ENCODE assay signal across 20 cellular contexts in the genomic region with DNA sequence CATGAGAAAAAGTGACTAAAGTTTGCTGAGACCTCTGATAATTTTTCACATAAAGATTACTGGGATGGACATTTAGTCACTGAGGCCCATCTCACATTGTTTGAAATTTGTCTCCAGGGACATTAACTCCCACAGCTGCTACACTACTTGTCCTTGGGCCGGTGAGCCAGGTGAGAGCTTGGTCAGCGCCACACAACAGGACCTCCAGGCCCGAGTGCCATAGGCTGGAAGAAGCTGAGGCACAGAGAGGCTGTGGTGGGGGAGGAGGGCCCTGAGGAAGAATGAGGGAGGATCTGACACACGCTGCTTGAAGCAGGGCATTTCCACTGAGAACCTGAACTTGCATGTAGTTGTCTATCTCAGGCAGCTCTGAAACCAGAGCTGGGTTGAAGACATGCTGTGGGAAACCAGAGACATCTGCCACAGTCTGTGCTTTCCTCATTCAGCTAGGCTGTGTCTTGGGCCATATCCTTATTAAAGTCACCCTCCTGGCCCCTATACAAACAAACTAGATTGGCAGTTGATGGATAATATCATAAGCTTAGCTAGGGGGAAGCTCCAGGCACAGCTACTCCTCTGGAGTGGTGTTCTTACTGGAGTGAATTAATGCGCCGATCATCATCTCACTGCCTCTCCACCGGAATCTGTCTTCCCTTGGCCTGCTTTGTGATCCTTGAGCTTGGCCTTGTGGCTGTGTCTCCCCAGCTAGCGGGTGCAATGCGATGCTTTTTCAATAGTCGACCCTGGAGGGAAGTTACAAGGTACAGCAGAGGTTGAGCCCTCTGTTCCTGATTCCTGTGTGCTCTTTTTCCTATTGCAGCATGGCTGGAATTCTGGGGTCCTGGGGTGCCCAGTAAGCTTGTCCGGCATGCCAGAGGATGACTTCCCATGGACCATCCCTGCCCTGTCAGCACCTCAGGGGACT.
DNase-seq lines count a peak whose midpoint lies in the region; ATAC-seq and TF ChIP-seq lines count a peak whose summit lies in the region.
"Had no signal": no experiment of that assay in that cellular context is flagged by ENCODE, and none has a peak within 500 bp of the region (broad histone marks: within the 10 kb centered on the region; RNA-seq: fewer than 3 reads in every experiment).

No MANE protein-coding gene starts in this region.

- peak; percentile 8 for DNase-seq in activated CD8-positive, alpha-beta memory T cell treated with anti-CD3 and anti-CD28 coated beads, Interleukin-2, amount 50 U/mL, for 48 hours
- DNase-seq in activated CD8-positive, alpha-beta memory T cell treated with anti-CD3 and anti-CD28 coated beads for 24 hours, result no peak
- DNase-seq in NCI-H524 (lab: John Stamatoyannopoulos, UW) (peak; percentile 55 to 87), glutamatergic neuron (no peak), SIG-M5 (lab: John Stamatoyannopoulos, UW) (no peak)
- no peak for DNase-seq in activated naive CD4-positive, alpha-beta T cell (lab: John Stamatoyannopoulos, UW)
- no peak for DNase-seq in activated CD4-positive, alpha-beta T cell treated with anti-CD3 and anti-CD28 coated beads, Interleukin-2, amount 10 ng/mL, durations not matched to agents 7 days and 5 days
- DNase-seq: Caco-2; CD4-positive, alpha-beta T cell; EL; H7; IMR-90; NCI-H1105 treated with DMSO at 0.1 percent for 48 hours; NCI-H1694 treated with DMSO at 0.1 percent for 48 hours; NCI-H2107; NCI-H69; SW 1271 had no signal

- POLR2A ChIA-PET in activated CD4-positive, alpha-beta T cell treated with anti-CD3 and anti-CD28 coated beads, Interleukin-2, amount 10 ng/mL, durations not matched to agents 7 days and 5 days (lab: Charles Lee), result no interaction called here

- H3K27ac Mint-ChIP-seq in glutamatergic neuron (ENCODE audit: unreplicated experiment), result peak overlapping the region; percentile 13
- H3K27ac Mint-ChIP-seq in stimulated activated memory B cell treated with anti-CD40 and anti-IgM and Interleukin-4, amounts not matched to agents 10 μg/mL and 1 μg/mL and 100 μg/mL, for 72 hours, result no peak overlapping the region
- no peak overlapping the region for H3K27ac Mint-ChIP-seq in activated CD4-positive, alpha-beta T cell treated with anti-CD3 and anti-CD28 coated beads, Interleukin-2, amount 10 ng/mL, durations not matched to agents 7 days and 5 days
- H3K27ac Mint-ChIP-seq: CD4-positive, alpha-beta T cell had no signal

- peaks cover 1% of the 10 kb centered on the region for H3K9me3 Mint-ChIP-seq in glutamatergic neuron (ENCODE audit: unreplicated experiment)
- no peaks in the 10 kb centered on the region for H3K9me3 Mint-ChIP-seq in stimulated activated memory B cell treated with anti-CD40 and anti-IgM and Interleukin-4, amounts not matched to agents 10 μg/mL and 1 μg/mL and 100 μg/mL, for 72 hours
- H3K9me3 Mint-ChIP-seq in activated CD4-positive, alpha-beta T cell treated with anti-CD3 and anti-CD28 coated beads, Interleukin-2, amount 10 ng/mL, durations not matched to agents 7 days and 5 days, result no peaks in the 10 kb centered on the region
- H3K9me3 Mint-ChIP-seq: CD4-positive, alpha-beta T cell had no signal

- ATAC-seq in stimulated activated memory B cell treated with anti-CD40 and anti-IgM and Interleukin-4, amounts not matched to agents 10 μg/mL and 1 μg/mL and 100 μg/mL, for 72 hours, result peak; percentile 11
- ATAC-seq: A549, Right ventricle myocardium inferior had no signal

- TF ChIP-seq CTCF in glutamatergic neuron (IDR thresholded peaks at IDR 0.05; ENCODE audit: partially characterized antibody, unreplicated experiment), result no peak

- CTCF ChIA-PET in activated CD4-positive, alpha-beta T cell treated with anti-CD3 and anti-CD28 coated beads, Interleukin-2, amount 10 ng/mL, durations not matched to agents 7 days and 5 days (lab: Charles Lee), result no interaction called here

- H3K36me3 Mint-ChIP-seq in glutamatergic neuron (ENCODE audit: unreplicated experiment), result no peaks in the 10 kb centered on the region
- no peaks in the 10 kb centered on the region for H3K36me3 Mint-ChIP-seq in stimulated activated memory B cell treated with anti-CD40 and anti-IgM and Interleukin-4, amounts not matched to agents 10 μg/mL and 1 μg/mL and 100 μg/mL, for 72 hours
- no peaks in the 10 kb centered on the region for H3K36me3 Mint-ChIP-seq in activated CD4-positive, alpha-beta T cell treated with anti-CD3 and anti-CD28 coated beads, Interleukin-2, amount 10 ng/mL, durations not matched to agents 7 days and 5 days (ENCODE audit: low read depth)

- peaks cover 29% of the 10 kb centered on the region for H3K4me1 Mint-ChIP-seq in glutamatergic neuron (ENCODE audit: low read depth, unreplicated experiment)
- peaks cover 7% of the 10 kb centered on the region for H3K4me1 Mint-ChIP-seq in stimulated activated memory B cell treated with anti-CD40 and anti-IgM and Interleukin-4, amounts not matched to agents 10 μg/mL and 1 μg/mL and 100 μg/mL, for 72 hours
- no peaks in the 10 kb centered on the region for H3K4me1 Mint-ChIP-seq in activated CD4-positive, alpha-beta T cell treated with anti-CD3 and anti-CD28 coated beads, Interleukin-2, amount 10 ng/mL, durations not matched to agents 7 days and 5 days

- no peak overlapping the region for H3K4me3 Mint-ChIP-seq in glutamatergic neuron (ENCODE audit: unreplicated experiment)
- no peak overlapping the region for H3K4me3 Mint-ChIP-seq in stimulated activated memory B cell treated with anti-CD40 and anti-IgM and Interleukin-4, amounts not matched to agents 10 μg/mL and 1 μg/mL and 100 μg/mL, for 72 hours
- no peak overlapping the region for H3K4me3 Mint-ChIP-seq in activated CD4-positive, alpha-beta T cell treated with anti-CD3 and anti-CD28 coated beads, Interleukin-2, amount 10 ng/mL, durations not matched to agents 7 days and 5 days
- H3K4me3 Mint-ChIP-seq: CD4-positive, alpha-beta T cell had no signal

- no peaks in the 10 kb centered on the region for H3K27me3 Mint-ChIP-seq in glutamatergic neuron (ENCODE audit: unreplicated experiment)
- H3K27me3 Mint-ChIP-seq in stimulated activated memory B cell treated with anti-CD40 and anti-IgM and Interleukin-4, amounts not matched to agents 10 μg/mL and 1 μg/mL and 100 μg/mL, for 72 hours, result peaks cover 29% of the 10 kb centered on the region
- H3K27me3 Mint-ChIP-seq in activated CD4-positive, alpha-beta T cell treated with anti-CD3 and anti-CD28 coated beads, Interleukin-2, amount 10 ng/mL, durations not matched to agents 7 days and 5 days, result peaks cover 2% of the 10 kb centered on the region

Comparison
In these comparisons a context has a peak if more than half of its experiments do, and no peak if none do; other contexts are left out.
1. DNase-seq: peak in activated CD8-positive, alpha-beta memory T cell treated with anti-CD3 and anti-CD28 coated beads, Interleukin-2, amount 50 U/mL, for 48 hours (single experiment) and NCI-H524 (2 of 2); none in activated CD8-positive, alpha-beta memory T cell treated with anti-CD3 and anti-CD28 coated beads for 24 hours (single experiment), glutamatergic neuron (single experiment), SIG-M5 (single experiment), activated naive CD4-positive, alpha-beta T cell (0 of 4) and activated CD4-positive, alpha-beta T cell treated with anti-CD3 and anti-CD28 coated beads, Interleukin-2, amount 10 ng/mL, durations not matched to agents 7 days and 5 days (single experiment).